9 cellular contexts compared by ENCODE assay signal in genomic region chr5:149962040-149962439, GRCh38. TPM values are rescaled to one million over a fixed set of nuclear protein-coding genes. Genes with fewer than 3 reads are reported as not detected.
DNase-seq lines count a peak whose midpoint lies in the region; ATAC-seq, FAIRE-seq and TF ChIP-seq lines count a peak whose summit lies in the region.
"Had no signal": no experiment of that assay in that cellular context is flagged by ENCODE, and none has a peak within 500 bp of the region (broad histone marks: within the 10 kb centered on the region; RNA-seq: fewer than 3 reads in every experiment).

No MANE protein-coding gene starts in this region.

- WGBS in mesendoderm (ENCODE audit: extremely low coverage, insufficient coverage, low lambda C conversion rate): no CpG with 5 or more reads among the region's 7 CpGs
- 61 to 79% (median 74%) methylated on average over 7 of the region's 7 CpGs for WGBS in spleen, 5 donors

- H3K18ac ChIP-seq in mesendoderm (ENCODE audit: low read length): no peak overlapping the region

- H3K27me3 Mint-ChIP-seq in stimulated activated naive B cell treated with anti-CD40 and anti-IgM and Interleukin-4, amounts not matched to agents 10 μg/mL and 1 μg/mL and 100 μg/mL, for 72 hours: no peaks in the 10 kb centered on the region

- no peak overlapping the region for H4K5ac ChIP-seq in mesendoderm (ENCODE audit: low read length)

- H2BK120ac ChIP-seq in mesendoderm (ENCODE audit: low read depth, low read length): no peak overlapping the region

- peaks cover 0 to 6% of the 10 kb centered on the region in 2 donors for H3K4me1 ChIP-seq in breast epithelium
- peaks cover 8% of the 10 kb centered on the region for H3K4me1 ChIP-seq in mesendoderm (ENCODE audit: control insufficient read depth, low read depth, low read length)
- H3K4me1 ChIP-seq in spleen: peaks cover 10 to 38% (median 24%) of the 10 kb centered on the region in 6 donors

- H3K27me3 ChIP-seq in breast epithelium: no peaks in the 10 kb centered on the region
- H3K27me3 ChIP-seq in mesendoderm (ENCODE audit: insufficient read depth, low read length, poor library complexity): no peaks in the 10 kb centered on the region
- H3K27me3 ChIP-seq in spleen (replicated peaks in 1 of 7): no peaks in the 10 kb centered on the region

- no peak overlapping the region for H3K27ac Mint-ChIP-seq in stimulated activated naive B cell treated with anti-CD40 and anti-IgM and Interleukin-4, amounts not matched to agents 10 μg/mL and 1 μg/mL and 100 μg/mL, for 72 hours

- H3K4me3 ChIP-seq in breast epithelium: peak overlapping the region in 1 of 3 donors; percentile 86
- H3K4me3 ChIP-seq in mesendoderm (ENCODE audit: low read length): no peak overlapping the region
- peak overlapping the region in 1 of 8 donors; percentile 95 for H3K4me3 ChIP-seq in spleen

- H3K56ac ChIP-seq in mesendoderm (ENCODE audit: low read length): no peak overlapping the region

- peaks cover 0 to 1% of the 10 kb centered on the region in 2 donors for H3K9me3 Mint-ChIP-seq in stimulated activated naive B cell treated with anti-CD40 and anti-IgM and Interleukin-4, amounts not matched to agents 10 μg/mL and 1 μg/mL and 100 μg/mL, for 72 hours

- no peak for TF ChIP-seq POLR2A in breast epithelium (IDR thresholded peaks at IDR 0.05)
- TF ChIP-seq POLR2A in spleen (IDR thresholded peaks at IDR 0.05): no peak

- no peak overlapping the region for H3K4ac ChIP-seq in mesendoderm (ENCODE audit: low read depth, low read length)

- H3K79me1 ChIP-seq in mesendoderm (ENCODE audit: low read length): no peaks in the 10 kb centered on the region

- H3K4me1 Mint-ChIP-seq in stimulated activated naive B cell treated with anti-CD40 and anti-IgM and Interleukin-4, amounts not matched to agents 10 μg/mL and 1 μg/mL and 100 μg/mL, for 72 hours: peaks cover 19 to 36% of the 10 kb centered on the region in 2 donors

- H3K9me3 ChIP-seq in breast epithelium: no peaks in the 10 kb centered on the region
- no peaks in the 10 kb centered on the region for H3K9me3 ChIP-seq in spleen

- H2AK5ac ChIP-seq in mesendoderm (ENCODE audit: low read length): no peak overlapping the region

- H3K4me3 Mint-ChIP-seq in stimulated activated naive B cell treated with anti-CD40 and anti-IgM and Interleukin-4, amounts not matched to agents 10 μg/mL and 1 μg/mL and 100 μg/mL, for 72 hours: no peak overlapping the region

- peak; percentile 53 for FAIRE-seq in G401.6 (lab: Jason Lieb, UNC)
- FAIRE-seq: frontal cortex had no signal

- no peak overlapping the region for H4K8ac ChIP-seq in mesendoderm (ENCODE audit: low read depth, low read length)

- no peak overlapping the region for H3K9ac ChIP-seq in mesendoderm (ENCODE audit: low read length)

- no peak overlapping the region for H2BK5ac ChIP-seq in mesendoderm (ENCODE audit: low read length)

- intact Hi-C loops in breast epithelium (cut with DNase I; ENCODE audit: low total_unique reads): no loop called here
- intact Hi-C loops in spleen (cut with DNase I; ENCODE audit: low total_unique reads): no loop called here

- TF ChIP-seq CTCF in breast epithelium (IDR thresholded peaks at IDR 0.05): peak in 2 of 3 donors; percentile 37 to 62
- TF ChIP-seq CTCF in spleen (IDR thresholded peaks at IDR 0.05 in 8 of 11, conservative IDR thresholded peaks at IDR 0.05 in 3 of 11): peak in 4 of 11 experiments; percentile 16 to 31 (median 24)

- H3K27ac ChIP-seq in breast epithelium (no peak overlapping the region), mesendoderm (ENCODE audit: low read depth, low read length) (no peak overlapping the region), spleen (peak overlapping the region in 1 of 8 donors; percentile 12)

- peak; percentile 71 for DNase-seq in ACHN
- peak; percentile 58 for DNase-seq in NCI-H748 (lab: John Stamatoyannopoulos, UW; ENCODE audit: unreplicated experiment)
- DNase-seq in breast epithelium (ENCODE audit: low spot score in 2 of 2): no peak
- DNase-seq in mesendoderm: peak; percentile 65
- no peak for DNase-seq in spleen
- DNase-seq in stimulated activated naive B cell treated with anti-CD40 and anti-IgM and Interleukin-4, amounts not matched to agents 10 μg/mL and 1 μg/mL and 100 μg/mL, for 72 hours: no peak

- no peak overlapping the region for H3K23ac ChIP-seq in mesendoderm (ENCODE audit: low read length)

- H2BK15ac ChIP-seq in mesendoderm (replicated peaks; ENCODE audit: low read depth): no peak overlapping the region

- H3K36me3 ChIP-seq in breast epithelium: no peaks in the 10 kb centered on the region
- no peaks in the 10 kb centered on the region for H3K36me3 ChIP-seq in mesendoderm (ENCODE audit: control insufficient read depth, insufficient read depth, low read length)
- H3K36me3 ChIP-seq in spleen: no peaks in the 10 kb centered on the region

- peaks cover 3 to 10% of the 10 kb centered on the region in 2 donors for H3K36me3 Mint-ChIP-seq in stimulated activated naive B cell treated with anti-CD40 and anti-IgM and Interleukin-4, amounts not matched to agents 10 μg/mL and 1 μg/mL and 100 μg/mL, for 72 hours

- ATAC-seq in GM18498 (IDR thresholded peaks at IDR 0.05; ENCODE audit: unreplicated experiment): no peak
- no peak for ATAC-seq in stimulated activated naive B cell treated with anti-CD40 and anti-IgM and Interleukin-4, amounts not matched to agents 10 μg/mL and 1 μg/mL and 100 μg/mL, for 72 hours (replicated peaks)

- in situ Hi-C loops in ACHN (cut with HindIII; ENCODE audit: low pct_ligation_motif_present, low pct_unique_long_range_greater_than_20kb, low sequenced_read_pairs): no loop called here

- H3K4me2 ChIP-seq in mesendoderm (ENCODE audit: low read length): no peak overlapping the region

- H3K79me2 ChIP-seq in mesendoderm (ENCODE audit: control insufficient read depth, insufficient read depth, low read length): no peaks in the 10 kb centered on the region

RNA-seq across cellular contexts. Expression of gene SLC26A2, which starts 1.5 kb away (rescaled TPM):
- total RNA-seq in breast epithelium: 100 to 1,000 TPM in 1 of 3 donors, 10 to 100 TPM in 2; 10.6 to 103 (median 30.2) TPM
- polyA plus RNA-seq in mesendoderm (2013, experiment 1 of 2): 5.2 TPM
- polyA plus RNA-seq in mesendoderm (2013, experiment 2 of 2): 5.2 TPM
- 10 to 100 TPM in 5 of 7 donors, 1 to 10 TPM in 2; 8.5 to 14.8 (median 10.6) TPM for total RNA-seq in spleen
- polyA plus RNA-seq in spleen: 1 to 10 TPM; 1.9 to 2.4 (median 2.0) TPM

RNA-seq across cellular contexts. Expression of gene PDE6A, which starts 17.4 kb away (rescaled TPM):
- total RNA-seq in breast epithelium (under 1 TPM in 2 of 3 donors, not detected in 1; under 0.01 to 0.15 TPM), spleen (not detected)
- under 0.01 TPM for polyA plus RNA-seq in mesendoderm (2013, experiment 1 of 2)
- polyA plus RNA-seq in mesendoderm (2013, experiment 2 of 2): not detected
- polyA plus RNA-seq in spleen: not detected
- total RNA-seq: frontal cortex had no signal

RNA-seq across cellular contexts. Expression of gene TIGD6, which starts 38.4 kb away (rescaled TPM):
- total RNA-seq in breast epithelium: 10 to 100 TPM in 1 of 3 donors, 1 to 10 TPM in 2; 5.6 to 11.0 (median 5.6) TPM
- polyA plus RNA-seq in mesendoderm (2013, experiment 1 of 2): 2.3 TPM
- polyA plus RNA-seq in mesendoderm (2013, experiment 2 of 2): 2.1 TPM
- 1 to 10 TPM; 2.4 to 5.8 (median 3.7) TPM for total RNA-seq in spleen
- 1 to 10 TPM; 2.5 to 3.5 (median 2.6) TPM for polyA plus RNA-seq in spleen

RNA-seq across cellular contexts. Expression of gene HMGXB3, which starts 38.5 kb away (rescaled TPM):
- total RNA-seq in breast epithelium: 10 to 100 TPM; 35.2 to 80.9 (median 57.7) TPM
- polyA plus RNA-seq in mesendoderm (2013, experiment 1 of 2): 14.9 TPM
- 14.5 TPM for polyA plus RNA-seq in mesendoderm (2013, experiment 2 of 2)
- 10 to 100 TPM; 28.0 to 51.7 (median 43.2) TPM for total RNA-seq in spleen
- 10 to 100 TPM; 14.3 to 16.1 (median 15.7) TPM for polyA plus RNA-seq in spleen

Comparison
In these comparisons a context has a peak if more than half of its experiments do, and no peak if none do; other contexts are left out.
1. DNase-seq: peak in ACHN (single experiment), NCI-H748 (single experiment) and mesendoderm (single experiment); none in breast epithelium (0 of 2), spleen (single experiment) and stimulated activated naive B cell treated with anti-CD40 and anti-IgM and Interleukin-4, amounts not matched to agents 10 μg/mL and 1 μg/mL and 100 μg/mL, for 72 hours (single experiment).